12 cellular contexts compared by ENCODE assay signal in the genomic region with DNA sequence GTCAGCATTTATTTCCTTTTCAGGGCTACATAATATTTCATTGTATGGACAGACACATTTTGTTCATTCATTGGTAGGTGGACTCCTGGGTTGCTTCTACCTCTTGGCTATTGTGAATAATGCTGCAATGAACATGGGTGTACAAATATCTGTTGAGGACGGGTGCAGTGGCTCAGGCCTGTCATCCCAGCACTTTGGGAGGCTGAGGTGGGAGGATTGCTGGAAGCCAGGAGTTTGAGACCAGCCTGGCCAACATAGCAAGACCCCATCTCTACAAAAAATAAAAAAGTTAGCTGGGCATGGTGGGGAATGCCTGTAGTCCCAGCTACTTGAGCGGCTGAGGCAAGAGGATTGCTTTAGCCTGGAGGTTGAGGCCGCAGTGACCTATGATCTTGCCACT. TPM values are rescaled to one million over a fixed set of nuclear protein-coding genes. Genes with fewer than 3 reads are reported as not detected.
"Had no signal": no experiment of that assay in that cellular context is flagged by ENCODE, and none has a peak within 500 bp of the region (broad histone marks: within the 10 kb centered on the region; RNA-seq: fewer than 3 reads in every experiment).

No MANE protein-coding gene starts in this region.

RNA-seq across cellular contexts. Expression of gene OCM2, which starts 30.2 kb away (rescaled TPM):
- total RNA-seq: OCI-LY7, PC-3, PC-9, Peyer's patch, Right ventricle myocardium inferior, Right ventricle myocardium superior, RPMI7951, SJCRH30, SJSA1, SK-MEL-5, T-cell had no signal
- polyA plus RNA-seq: SK-N-SH had no signal
